In the genomic region with DNA sequence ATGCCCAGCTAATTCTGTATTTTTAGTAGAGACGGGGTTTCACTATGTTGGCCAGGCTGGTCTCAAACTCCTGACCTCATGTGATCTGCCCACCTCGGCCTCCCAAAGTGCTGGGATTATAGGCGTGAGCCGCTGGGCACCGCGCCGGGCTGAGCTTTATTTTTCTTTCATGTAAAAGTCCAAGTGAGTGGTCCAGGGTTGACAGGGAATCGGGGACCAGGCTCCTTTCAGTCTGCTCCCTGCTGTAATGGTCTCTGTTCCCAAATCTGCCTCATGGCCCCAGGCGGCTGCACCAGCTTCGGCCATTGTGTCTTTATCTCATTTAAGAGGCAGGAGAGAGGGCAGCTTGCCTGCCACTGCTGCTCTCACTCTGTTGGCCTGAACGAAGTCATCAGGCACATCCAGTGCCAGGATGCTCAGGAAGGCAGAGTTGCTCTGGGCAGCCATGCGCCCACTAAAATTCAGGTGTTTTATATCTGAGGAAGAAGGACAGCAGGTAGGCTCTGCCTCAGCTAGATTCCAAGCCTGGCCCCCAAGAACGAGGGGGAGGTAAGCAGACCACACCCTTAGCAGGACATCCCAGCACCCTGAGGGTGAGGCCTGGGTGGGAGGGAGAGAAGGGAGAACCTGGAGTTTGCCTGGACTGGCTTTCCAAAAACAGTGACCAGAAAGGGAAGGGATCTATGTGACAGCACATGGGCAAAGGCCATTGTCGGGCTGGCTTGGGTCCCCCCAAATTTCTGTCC, we compare ENCODE assay signal across 22 cellular contexts. TPM values are rescaled to one million over a fixed set of nuclear protein-coding genes. Genes with fewer than 3 reads are reported as not detected.
A peak's percentile ranks its signal among the peaks of the same experiment; 100 is the strongest.
DNase-seq lines count a peak whose midpoint lies in the region; TF ChIP-seq lines count a peak whose summit lies in the region.
"Had no signal": no experiment of that assay in that cellular context is flagged by ENCODE, and none has a peak within 500 bp of the region (broad histone marks: within the 10 kb centered on the region; RNA-seq: fewer than 3 reads in every experiment).

No MANE protein-coding gene starts in this region.

- peak overlapping the region; percentile 12 for H3K27ac Mint-ChIP-seq in activated T-helper 2 cell treated with anti-CD3 and anti-CD28 coated beads, Interferon-gamma antibody, Interleukin-2, Interleukin-4, amounts not matched to agents 10 μg/mL and 5 μg/mL and 100 μg/mL, durations not matched to agents 14 hours and 24 hours and 36 hours
- no peak overlapping the region for H3K27ac Mint-ChIP-seq in neural crest cell (ENCODE audit: unreplicated experiment)
- H3K27ac Mint-ChIP-seq: HFFc6, memory B cell, natural killer cell had no signal

- TF ChIP-seq CTCF in HL-60 (IDR thresholded peaks at IDR 0.05; ENCODE audit: insufficient read depth, low read length) (no peak), neural crest cell (conservative IDR thresholded peaks at IDR 0.05) (no peak)

- H3K4me1 Mint-ChIP-seq in activated T-helper 2 cell treated with anti-CD3 and anti-CD28 coated beads, Interferon-gamma antibody, Interleukin-2, Interleukin-4, amounts not matched to agents 10 μg/mL and 5 μg/mL and 100 μg/mL, durations not matched to agents 14 hours and 24 hours and 36 hours (ENCODE audit: low read depth), result peaks cover 9% of the 10 kb centered on the region
- H3K4me1 Mint-ChIP-seq in neural crest cell, result peaks cover 27% of the 10 kb centered on the region

- intact Hi-C loops in activated T-helper 2 cell treated with anti-CD3 and anti-CD28 coated beads, Interferon-gamma antibody, Interleukin-2, Interleukin-4, amounts not matched to agents 10 μg/mL and 5 μg/mL and 100 μg/mL, durations not matched to agents 14 hours and 24 hours and 36 hours (cut with micrococcal nuclease), result no loop called here

- DNase-seq in HL-60 (ENCODE audit: low read depth in 1 of 2, low spot score in 1 of 2) (no peak), neural crest cell (ENCODE audit: low read depth, low spot score) (no peak), HUDEP-2 (lab: John Stamatoyannopoulos, UW; ENCODE audit: unreplicated experiment in 76 of 76) (no peak), NCI-H2081 (lab: John Stamatoyannopoulos, UW) (no peak)
- DNase-seq in activated T-helper 2 cell treated with anti-CD3 and anti-CD28 coated beads, Interferon-gamma antibody, Interleukin-2, Interleukin-4, amounts not matched to agents 10 μg/mL and 5 μg/mL and 100 μg/mL, durations not matched to agents 14 hours and 24 hours and 36 hours (ENCODE audit: low spot score), result no peak
- DNase-seq: CD4-positive, alpha-beta memory T cell; DMS53; effector memory CD4-positive, alpha-beta T cell; esophagus squamous epithelium; HFFc6; kidney glomerular epithelial cell; natural killer cell; NCI-H1436 treated with DMSO at 0.1 percent for 48 hours; NCI-H2171 treated with DMSO at 0.1 percent for 48 hours; NCI-H526; small intestine; stimulated activated naive CD4-positive, alpha-beta T cell treated with Interleukin-2 at 50 U/mL for 16 hours; tibial artery had no signal

- no peaks in the 10 kb centered on the region for H3K9me3 Mint-ChIP-seq in activated T-helper 2 cell treated with anti-CD3 and anti-CD28 coated beads, Interferon-gamma antibody, Interleukin-2, Interleukin-4, amounts not matched to agents 10 μg/mL and 5 μg/mL and 100 μg/mL, durations not matched to agents 14 hours and 24 hours and 36 hours
- no peaks in the 10 kb centered on the region for H3K9me3 Mint-ChIP-seq in neural crest cell
- H3K9me3 Mint-ChIP-seq: activated naive CD4-positive, alpha-beta T cell treated with anti-CD3 and anti-CD28 coated beads, Interleukin-2, amount 50 U/mL, for 72 hours; CD4-positive, alpha-beta memory T cell; HFFc6; memory B cell; natural killer cell had no signal

- no peak overlapping the region for H3K4me3 Mint-ChIP-seq in activated T-helper 2 cell treated with anti-CD3 and anti-CD28 coated beads, Interferon-gamma antibody, Interleukin-2, Interleukin-4, amounts not matched to agents 10 μg/mL and 5 μg/mL and 100 μg/mL, durations not matched to agents 14 hours and 24 hours and 36 hours (ENCODE audit: low read depth)
- H3K4me3 Mint-ChIP-seq in neural crest cell, result peak overlapping the region; percentile 38
- H3K4me3 Mint-ChIP-seq: HFFc6, memory B cell, natural killer cell had no signal

- peak overlapping the region; percentile 28 for H3K27ac ChIP-seq in HL-60 (replicated peaks)
- H3K27ac ChIP-seq: esophagus squamous epithelium, gastroesophageal sphincter, psoas muscle, tibial artery had no signal

- peaks cover 9% of the 10 kb centered on the region for H3K36me3 Mint-ChIP-seq in activated T-helper 2 cell treated with anti-CD3 and anti-CD28 coated beads, Interferon-gamma antibody, Interleukin-2, Interleukin-4, amounts not matched to agents 10 μg/mL and 5 μg/mL and 100 μg/mL, durations not matched to agents 14 hours and 24 hours and 36 hours (ENCODE audit: low read depth)
- H3K36me3 Mint-ChIP-seq in neural crest cell (ENCODE audit: low read depth), result no peaks in the 10 kb centered on the region
- H3K36me3 Mint-ChIP-seq: activated naive CD4-positive, alpha-beta T cell treated with anti-CD3 and anti-CD28 coated beads, Interleukin-2, amount 50 U/mL, for 72 hours; memory B cell; natural killer cell had no signal

- H3K27me3 Mint-ChIP-seq in activated T-helper 2 cell treated with anti-CD3 and anti-CD28 coated beads, Interferon-gamma antibody, Interleukin-2, Interleukin-4, amounts not matched to agents 10 μg/mL and 5 μg/mL and 100 μg/mL, durations not matched to agents 14 hours and 24 hours and 36 hours (ENCODE audit: low read depth), result peaks cover 11% of the 10 kb centered on the region
- H3K27me3 Mint-ChIP-seq in neural crest cell (ENCODE audit: low read depth), result peaks cover 20% of the 10 kb centered on the region
- H3K27me3 Mint-ChIP-seq: memory B cell had no signal

- H3K27me3 ChIP-seq in HL-60 (ENCODE audit: insufficient read depth, poor library complexity, severe bottlenecking), result peaks cover 10% of the 10 kb centered on the region

- no peak overlapping the region for H3K4me3 ChIP-seq in HL-60 (replicated peaks; ENCODE audit: insufficient read depth, low read length)
- H3K4me3 ChIP-seq: esophagus squamous epithelium, gastroesophageal sphincter, psoas muscle, tibial artery had no signal

RNA-seq across cellular contexts. Expression of a gene that starts 1.7 kb away (rescaled TPM):
- total RNA-seq in activated T-helper 2 cell treated with anti-CD3 and anti-CD28 coated beads, Interferon-gamma antibody, Interleukin-2, Interleukin-4, amounts not matched to agents 10 μg/mL and 5 μg/mL and 100 μg/mL, durations not matched to agents 14 hours and 24 hours and 36 hours, result 0.11 TPM in 1 of 2 replicates, not detected in the other
- total RNA-seq in neural crest cell, result 0.93 and 1.4 TPM in 2 replicates
- total RNA-seq: psoas muscle had no signal

RNA-seq across cellular contexts. Expression of a gene that starts 3.3 kb away (rescaled TPM):
- total RNA-seq in activated T-helper 2 cell treated with anti-CD3 and anti-CD28 coated beads, Interferon-gamma antibody, Interleukin-2, Interleukin-4, amounts not matched to agents 10 μg/mL and 5 μg/mL and 100 μg/mL, durations not matched to agents 14 hours and 24 hours and 36 hours, result 34.4 and 34.7 TPM in 2 replicates
- total RNA-seq in neural crest cell, result 27.8 and 31.0 TPM in 2 replicates

RNA-seq across cellular contexts. Expression of a gene that starts 13.3 kb away (rescaled TPM):
- total RNA-seq in activated T-helper 2 cell treated with anti-CD3 and anti-CD28 coated beads, Interferon-gamma antibody, Interleukin-2, Interleukin-4, amounts not matched to agents 10 μg/mL and 5 μg/mL and 100 μg/mL, durations not matched to agents 14 hours and 24 hours and 36 hours, result 108 and 111 TPM in 2 replicates
- 191 and 198 TPM in 2 replicates for total RNA-seq in neural crest cell

RNA-seq across cellular contexts. Expression of a gene that starts 30.1 kb away (rescaled TPM):
- not detected in 2 replicates for total RNA-seq in activated T-helper 2 cell treated with anti-CD3 and anti-CD28 coated beads, Interferon-gamma antibody, Interleukin-2, Interleukin-4, amounts not matched to agents 10 μg/mL and 5 μg/mL and 100 μg/mL, durations not matched to agents 14 hours and 24 hours and 36 hours
- total RNA-seq in neural crest cell, result not detected in 2 replicates
- total RNA-seq: activated naive CD4-positive, alpha-beta T cell treated with anti-CD3 and anti-CD28 coated beads, Interleukin-2, amount 50 U/mL, for 72 hours; CD4-positive, alpha-beta memory T cell; esophagus squamous epithelium; gastroesophageal sphincter; HFFc6; natural killer cell had no signal

RNA-seq across cellular contexts. Expression of a gene that starts 36.4 kb away (rescaled TPM):
- total RNA-seq in activated T-helper 2 cell treated with anti-CD3 and anti-CD28 coated beads, Interferon-gamma antibody, Interleukin-2, Interleukin-4, amounts not matched to agents 10 μg/mL and 5 μg/mL and 100 μg/mL, durations not matched to agents 14 hours and 24 hours and 36 hours, result not detected in 2 replicates
- not detected in 2 replicates for total RNA-seq in neural crest cell
- total RNA-seq: activated naive CD4-positive, alpha-beta T cell treated with anti-CD3 and anti-CD28 coated beads, Interleukin-2, amount 50 U/mL, for 72 hours; CD4-positive, alpha-beta memory T cell; esophagus squamous epithelium; gastroesophageal sphincter; HFFc6; natural killer cell had no signal
